Comparison of ENCODE assay signal across 8 cellular contexts in the genomic region with DNA sequence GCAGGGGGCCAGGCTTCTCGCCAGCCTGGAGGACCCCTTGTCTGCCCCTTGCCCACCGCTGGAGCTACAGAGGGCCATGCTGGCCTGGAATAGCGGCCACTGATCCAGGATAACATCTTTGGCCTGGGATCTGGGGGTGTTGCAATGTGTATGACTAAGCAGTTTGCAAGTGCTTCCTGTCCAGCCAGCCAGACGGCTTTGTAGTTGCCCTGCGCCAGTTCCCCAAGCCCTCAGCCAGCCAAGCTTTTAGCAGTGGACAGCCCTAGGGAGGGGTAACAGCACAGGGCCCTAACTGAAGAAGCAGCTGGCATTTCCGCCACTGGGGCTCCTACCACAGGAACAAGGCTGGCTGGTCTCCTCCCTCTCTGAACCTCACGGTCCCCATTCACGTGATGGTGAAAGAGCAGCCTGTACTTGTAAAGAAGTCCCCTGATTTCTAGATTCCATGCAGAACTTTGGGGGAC. TPM values are rescaled to one million over a fixed set of nuclear protein-coding genes. Genes with fewer than 3 reads are reported as not detected.
DNase-seq lines count a peak whose midpoint lies in the region; ATAC-seq and TF ChIP-seq lines count a peak whose summit lies in the region.

No MANE protein-coding gene starts in this region.

- no peaks in the 10 kb centered on the region for H3K9me3 ChIP-seq in parathyroid adenoma (ENCODE audit: control insufficient read depth, low read length)

- H3K27me3 ChIP-seq in parathyroid adenoma (ENCODE audit: control insufficient read depth, insufficient read depth, low read length) = no peaks in the 10 kb centered on the region

- no peaks in the 10 kb centered on the region for H3K27me3 Mint-ChIP-seq in naive thymus-derived CD8-positive, alpha-beta T cell

- H3K27ac Mint-ChIP-seq in naive thymus-derived CD8-positive, alpha-beta T cell = peak overlapping the region in 2 of 10 donors; percentile 20 to 46

- peak overlapping the region; percentile 33 for H3K4me3 ChIP-seq in fibroblast of the aortic adventitia (ENCODE audit: low read depth, low read length)
- H3K4me3 ChIP-seq in parathyroid adenoma (ENCODE audit: low read depth, low read length) = peak overlapping the region; percentile 11

- H3K4me2 ChIP-seq in parathyroid adenoma (ENCODE audit: low read length) = peak overlapping the region; percentile 62

- TF ChIP-seq CTCF in fibroblast of the aortic adventitia (IDR thresholded peaks at IDR 0.05; ENCODE audit: insufficient read depth, low read length) = peak; percentile 28
- TF ChIP-seq CTCF in parathyroid adenoma (IDR thresholded peaks at IDR 0.05) = no peak

- ATAC-seq in SK-N-SH treated with all-trans-retinoic acid at 6 μM for 48 hours = peak; percentile 99
- no peak for ATAC-seq in HG03442 (IDR thresholded peaks at IDR 0.05; ENCODE audit: unreplicated experiment)
- ATAC-seq in GM18511 (IDR thresholded peaks at IDR 0.05; ENCODE audit: unreplicated experiment) = no peak
- no peak for ATAC-seq in naive thymus-derived CD8-positive, alpha-beta T cell

- peaks cover 0 to 87% (median 17%) of the 10 kb centered on the region in 3 donors for H3K36me3 Mint-ChIP-seq in naive thymus-derived CD8-positive, alpha-beta T cell

- peaks cover 0 to 9% (median 0%) of the 10 kb centered on the region in 4 donors for H3K4me1 Mint-ChIP-seq in naive thymus-derived CD8-positive, alpha-beta T cell

- DNase-seq in GOT3 (lab: John Stamatoyannopoulos, UW) = peak; percentile 56
- DNase-seq in fibroblast of the aortic adventitia (ENCODE audit: low read depth) = peak; percentile 96
- no peak for DNase-seq in NAMALWA (ENCODE audit: low spot score)
- no peak for DNase-seq in naive thymus-derived CD8-positive, alpha-beta T cell

- H3K9ac ChIP-seq in parathyroid adenoma = no peak overlapping the region

- H3K36me3 ChIP-seq in parathyroid adenoma (ENCODE audit: control insufficient read depth, insufficient read depth, low read length) = no peaks in the 10 kb centered on the region

- no peaks in the 10 kb centered on the region for H3K79me2 ChIP-seq in parathyroid adenoma

- H3K4me3 Mint-ChIP-seq in naive thymus-derived CD8-positive, alpha-beta T cell = no peak overlapping the region

- POLR2A ChIA-PET in naive thymus-derived CD8-positive, alpha-beta T cell (lab: Charles Lee) = no interaction called here

- H2AFZ ChIP-seq in parathyroid adenoma = peak overlapping the region; percentile 58

- H3K9me3 Mint-ChIP-seq in naive thymus-derived CD8-positive, alpha-beta T cell = no peaks in the 10 kb centered on the region

- H3K27ac ChIP-seq in parathyroid adenoma = peak overlapping the region; percentile 87

- H3K4me1 ChIP-seq in parathyroid adenoma = peaks cover 26% of the 10 kb centered on the region

TF ChIP-seq in SK-N-SH treated with all-trans-retinoic acid at 6 μM for 48 hours, 23 proteins besides CTCF, POLR2A, EP300 and RAD21 (continues in another document):
- TF ChIP-seq, protein P1, sequence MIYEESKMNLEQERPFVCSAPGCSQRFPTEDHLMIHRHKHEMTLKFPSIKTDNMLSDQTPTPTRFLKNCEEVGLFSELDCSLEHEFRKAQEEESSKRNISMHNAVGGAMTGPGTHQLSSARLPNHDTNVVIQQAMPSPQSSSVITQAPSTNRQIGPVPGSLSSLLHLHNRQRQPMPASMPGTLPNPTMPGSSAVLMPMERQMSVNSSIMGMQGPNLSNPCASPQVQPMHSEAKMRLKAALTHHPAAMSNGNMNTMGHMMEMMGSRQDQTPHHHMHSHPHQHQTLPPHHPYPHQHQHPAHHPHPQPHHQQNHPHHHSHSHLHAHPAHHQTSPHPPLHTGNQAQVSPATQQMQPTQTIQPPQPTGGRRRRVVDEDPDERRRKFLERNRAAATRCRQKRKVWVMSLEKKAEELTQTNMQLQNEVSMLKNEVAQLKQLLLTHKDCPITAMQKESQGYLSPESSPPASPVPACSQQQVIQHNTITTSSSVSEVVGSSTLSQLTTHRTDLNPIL (CRISPR knock-in tag; IDR thresholded peaks at IDR 0.05; ENCODE audit: low read depth) = no peak; the same call in 1 of the 2 replicates
- TF ChIP-seq, protein P2, sequence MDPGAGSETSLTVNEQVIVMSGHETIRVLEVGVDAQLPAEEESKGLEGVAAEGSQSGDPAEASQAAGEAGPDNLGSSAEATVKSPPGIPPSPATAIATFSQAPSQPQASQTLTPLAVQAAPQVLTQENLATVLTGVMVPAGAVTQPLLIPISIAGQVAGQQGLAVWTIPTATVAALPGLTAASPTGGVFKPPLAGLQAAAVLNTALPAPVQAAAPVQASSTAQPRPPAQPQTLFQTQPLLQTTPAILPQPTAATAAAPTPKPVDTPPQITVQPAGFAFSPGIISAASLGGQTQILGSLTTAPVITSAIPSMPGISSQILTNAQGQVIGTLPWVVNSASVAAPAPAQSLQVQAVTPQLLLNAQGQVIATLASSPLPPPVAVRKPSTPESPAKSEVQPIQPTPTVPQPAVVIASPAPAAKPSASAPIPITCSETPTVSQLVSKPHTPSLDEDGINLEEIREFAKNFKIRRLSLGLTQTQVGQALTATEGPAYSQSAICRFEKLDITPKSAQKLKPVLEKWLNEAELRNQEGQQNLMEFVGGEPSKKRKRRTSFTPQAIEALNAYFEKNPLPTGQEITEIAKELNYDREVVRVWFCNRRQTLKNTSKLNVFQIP (CRISPR knock-in tag; IDR thresholded peaks at IDR 0.05; ENCODE audit: borderline replicate concordance, low read depth) = no peak
- TF ChIP-seq CSDC2 (CRISPR knock-in tag; IDR thresholded peaks at IDR 0.05) = peak; percentile 86
- no peak for TF ChIP-seq OSR1 (CRISPR knock-in tag; IDR thresholded peaks at IDR 0.05)
- 0 out of 2 replicates have a peak, but pooled peaks have one; percentile 51 for TF ChIP-seq SNAI2 (CRISPR knock-in tag; IDR thresholded peaks at IDR 0.05)
- TF ChIP-seq TCF4 (CRISPR knock-in tag; IDR thresholded peaks at IDR 0.05; ENCODE audit: borderline replicate concordance) = no peak
- TF ChIP-seq GLIS3 (CRISPR knock-in tag; IDR thresholded peaks at IDR 0.05) = no peak
- TF ChIP-seq ZFP3 (CRISPR knock-in tag; IDR thresholded peaks at IDR 0.05) = no peak
- no peak for TF ChIP-seq ARNTL (CRISPR knock-in tag; IDR thresholded peaks at IDR 0.05; ENCODE audit: borderline replicate concordance, low read depth)
- TF ChIP-seq, protein P3, sequence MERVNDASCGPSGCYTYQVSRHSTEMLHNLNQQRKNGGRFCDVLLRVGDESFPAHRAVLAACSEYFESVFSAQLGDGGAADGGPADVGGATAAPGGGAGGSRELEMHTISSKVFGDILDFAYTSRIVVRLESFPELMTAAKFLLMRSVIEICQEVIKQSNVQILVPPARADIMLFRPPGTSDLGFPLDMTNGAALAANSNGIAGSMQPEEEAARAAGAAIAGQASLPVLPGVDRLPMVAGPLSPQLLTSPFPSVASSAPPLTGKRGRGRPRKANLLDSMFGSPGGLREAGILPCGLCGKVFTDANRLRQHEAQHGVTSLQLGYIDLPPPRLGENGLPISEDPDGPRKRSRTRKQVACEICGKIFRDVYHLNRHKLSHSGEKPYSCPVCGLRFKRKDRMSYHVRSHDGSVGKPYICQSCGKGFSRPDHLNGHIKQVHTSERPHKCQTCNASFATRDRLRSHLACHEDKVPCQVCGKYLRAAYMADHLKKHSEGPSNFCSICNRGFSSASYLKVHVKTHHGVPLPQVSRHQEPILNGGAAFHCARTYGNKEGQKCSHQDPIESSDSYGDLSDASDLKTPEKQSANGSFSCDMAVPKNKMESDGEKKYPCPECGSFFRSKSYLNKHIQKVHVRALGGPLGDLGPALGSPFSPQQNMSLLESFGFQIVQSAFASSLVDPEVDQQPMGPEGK (CRISPR knock-in tag; IDR thresholded peaks at IDR 0.05; ENCODE audit: borderline replicate concordance) = no peak
- TF ChIP-seq, protein P4, sequence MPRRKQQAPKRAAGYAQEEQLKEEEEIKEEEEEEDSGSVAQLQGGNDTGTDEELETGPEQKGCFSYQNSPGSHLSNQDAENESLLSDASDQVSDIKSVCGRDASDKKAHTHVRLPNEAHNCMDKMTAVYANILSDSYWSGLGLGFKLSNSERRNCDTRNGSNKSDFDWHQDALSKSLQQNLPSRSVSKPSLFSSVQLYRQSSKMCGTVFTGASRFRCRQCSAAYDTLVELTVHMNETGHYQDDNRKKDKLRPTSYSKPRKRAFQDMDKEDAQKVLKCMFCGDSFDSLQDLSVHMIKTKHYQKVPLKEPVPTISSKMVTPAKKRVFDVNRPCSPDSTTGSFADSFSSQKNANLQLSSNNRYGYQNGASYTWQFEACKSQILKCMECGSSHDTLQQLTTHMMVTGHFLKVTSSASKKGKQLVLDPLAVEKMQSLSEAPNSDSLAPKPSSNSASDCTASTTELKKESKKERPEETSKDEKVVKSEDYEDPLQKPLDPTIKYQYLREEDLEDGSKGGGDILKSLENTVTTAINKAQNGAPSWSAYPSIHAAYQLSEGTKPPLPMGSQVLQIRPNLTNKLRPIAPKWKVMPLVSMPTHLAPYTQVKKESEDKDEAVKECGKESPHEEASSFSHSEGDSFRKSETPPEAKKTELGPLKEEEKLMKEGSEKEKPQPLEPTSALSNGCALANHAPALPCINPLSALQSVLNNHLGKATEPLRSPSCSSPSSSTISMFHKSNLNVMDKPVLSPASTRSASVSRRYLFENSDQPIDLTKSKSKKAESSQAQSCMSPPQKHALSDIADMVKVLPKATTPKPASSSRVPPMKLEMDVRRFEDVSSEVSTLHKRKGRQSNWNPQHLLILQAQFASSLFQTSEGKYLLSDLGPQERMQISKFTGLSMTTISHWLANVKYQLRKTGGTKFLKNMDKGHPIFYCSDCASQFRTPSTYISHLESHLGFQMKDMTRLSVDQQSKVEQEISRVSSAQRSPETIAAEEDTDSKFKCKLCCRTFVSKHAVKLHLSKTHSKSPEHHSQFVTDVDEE (CRISPR knock-in tag; IDR thresholded peaks at IDR 0.05) = peak; percentile 52; the same call in 1 of the 2 replicates
- no peak for TF ChIP-seq ZNF8 (CRISPR knock-in tag; IDR thresholded peaks at IDR 0.05)
- TF ChIP-seq PPARA (CRISPR knock-in tag; IDR thresholded peaks at IDR 0.05; ENCODE audit: borderline replicate concordance) = no peak
- TF ChIP-seq TOX (CRISPR knock-in tag; IDR thresholded peaks at IDR 0.05; ENCODE audit: borderline replicate concordance) = no peak
- TF ChIP-seq ISL1 (CRISPR knock-in tag; IDR thresholded peaks at IDR 0.05) = peak; percentile 66
- TF ChIP-seq BACH2 (CRISPR knock-in tag; IDR thresholded peaks at IDR 0.05; ENCODE audit: borderline replicate concordance) = peak; percentile 74; the same call in 1 of the 2 replicates

RNA-seq across cellular contexts. Expression of a gene that starts 32.1 kb away (rescaled TPM):
- total RNA-seq in fibroblast of the aortic adventitia (ENCODE audit: low replicate concordance) = 11.9 and 53.2 TPM in 2 replicates
- 10 to 100 TPM; 53.9 to 59.7 TPM for total RNA-seq in naive thymus-derived CD8-positive, alpha-beta T cell
- polyA plus RNA-seq in naive thymus-derived CD8-positive, alpha-beta T cell = 100 to 1,000 TPM; 288 to 333 (median 323) TPM

RNA-seq across cellular contexts. Expression of a gene that starts 32.4 kb away (rescaled TPM):
- 10.6 and 17.2 TPM in 2 replicates for total RNA-seq in fibroblast of the aortic adventitia (ENCODE audit: low replicate concordance)
- 10 to 100 TPM; 17.5 to 23.8 TPM for total RNA-seq in naive thymus-derived CD8-positive, alpha-beta T cell
- 10 to 100 TPM; 44.2 to 58.5 (median 46.3) TPM for polyA plus RNA-seq in naive thymus-derived CD8-positive, alpha-beta T cell

RNA-seq across cellular contexts. Expression of a gene that starts 38.8 kb away (rescaled TPM):
- 22.4 and 33.6 TPM in 2 replicates for total RNA-seq in fibroblast of the aortic adventitia (ENCODE audit: low replicate concordance)
- total RNA-seq in naive thymus-derived CD8-positive, alpha-beta T cell = 10 to 100 TPM; 86.5 to 87.7 TPM
- polyA plus RNA-seq in naive thymus-derived CD8-positive, alpha-beta T cell = 10 to 100 TPM; 41.2 to 72.7 (median 55.0) TPM

Comparison
In these comparisons a context has a peak if more than half of its experiments do, and no peak if none do; other contexts are left out.
1. DNase-seq: peak in GOT3 (single experiment) and fibroblast of the aortic adventitia (single experiment); none in NAMALWA (single experiment) and naive thymus-derived CD8-positive, alpha-beta T cell (0 of 10).